ENCODE assay signal across 13 cellular contexts in the genomic region with DNA sequence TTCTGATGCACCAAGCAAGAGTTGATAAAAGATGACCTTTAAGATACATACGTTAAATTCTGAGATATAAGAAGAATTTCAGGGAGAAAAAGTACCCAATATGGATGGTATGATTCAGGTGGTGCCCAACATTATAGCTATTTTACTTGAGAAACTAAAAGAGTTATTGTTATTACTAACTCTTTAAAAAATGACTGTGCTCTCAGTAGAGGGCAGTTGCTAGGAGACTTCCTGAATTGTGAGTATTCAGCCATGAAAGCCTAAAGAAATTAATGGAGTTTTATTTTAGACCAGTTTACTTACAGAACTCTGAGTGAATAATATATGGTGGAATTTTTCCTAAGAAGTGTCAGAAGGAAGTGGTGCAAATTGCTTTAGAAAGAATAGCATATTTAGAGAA.
"Had no signal": no experiment of that assay in that cellular context is flagged by ENCODE, and none has a peak within 500 bp of the region (broad histone marks: within the 10 kb centered on the region; RNA-seq: fewer than 3 reads in every experiment).

No MANE protein-coding gene starts in this region.

- H3K27ac ChIP-seq: coronary artery, epithelial cell of prostate, gastroesophageal sphincter, VCaP had no signal

- H3K27me3 Mint-ChIP-seq: activated CD4-positive, alpha-beta memory T cell treated with anti-CD3 and anti-CD28 coated beads, Interleukin-2, amount 10 ng/mL, durations not matched to agents 7 days and 5 days; stimulated activated naive CD8-positive, alpha-beta T cell treated with anti-CD3 and anti-CD28 coated beads, Interleukin-15, Interleukin-2, amounts not matched to agents 100 ng/mL and 50 ng/mL, for 24 hours had no signal

- ATAC-seq: activated T-cell treated with anti-CD3 and anti-CD28 coated beads, Interleukin-2, amount 50 U/mL, for 72 hours; gastroesophageal sphincter had no signal

- H3K36me3 ChIP-seq: gastroesophageal sphincter had no signal

- H3K9me3 ChIP-seq: gastroesophageal sphincter had no signal

- H3K27me3 ChIP-seq: gastroesophageal sphincter had no signal

- H3K4me3 ChIP-seq: coronary artery, gastroesophageal sphincter had no signal

- H3K4me3 Mint-ChIP-seq: activated CD4-positive, alpha-beta memory T cell treated with anti-CD3 and anti-CD28 coated beads, Interleukin-2, amount 10 ng/mL, durations not matched to agents 7 days and 5 days; activated T-cell treated with anti-CD3 and anti-CD28 coated beads, Interleukin-2, amount 50 U/mL, for 72 hours; neural crest cell; stimulated activated naive CD8-positive, alpha-beta T cell treated with anti-CD3 and anti-CD28 coated beads, Interleukin-15, Interleukin-2, amounts not matched to agents 100 ng/mL and 50 ng/mL, for 24 hours had no signal

- H3K4me1 Mint-ChIP-seq: activated CD4-positive, alpha-beta memory T cell treated with anti-CD3 and anti-CD28 coated beads, Interleukin-2, amount 10 ng/mL, durations not matched to agents 7 days and 5 days had no signal

- DNase-seq: activated CD4-positive, alpha-beta memory T cell treated with anti-CD3 and anti-CD28 coated beads, Interleukin-2, amount 10 ng/mL, durations not matched to agents 7 days and 5 days; activated T-cell treated with anti-CD3 and anti-CD28 coated beads, Interleukin-2, amount 50 U/mL, for 72 hours; central memory CD4-positive, alpha-beta T cell; effector memory CD4-positive, alpha-beta T cell; retina; stimulated activated CD4-positive, alpha-beta T cell treated with anti-CD3 and anti-CD28 coated beads, Interleukin-15, amount 100 ng/mL, for 24 hours; stimulated activated CD4-positive, alpha-beta T cell treated with anti-CD3 and anti-CD28 coated beads, Interleukin-4, amount 100 ng/mL, for 24 hours had no signal

- H3K9me3 Mint-ChIP-seq: neural crest cell; stimulated activated naive CD8-positive, alpha-beta T cell treated with anti-CD3 and anti-CD28 coated beads, Interleukin-15, Interleukin-2, amounts not matched to agents 100 ng/mL and 50 ng/mL, for 24 hours had no signal

- H3K27ac Mint-ChIP-seq: activated CD4-positive, alpha-beta memory T cell treated with anti-CD3 and anti-CD28 coated beads, Interleukin-2, amount 10 ng/mL, durations not matched to agents 7 days and 5 days; activated T-cell treated with anti-CD3 and anti-CD28 coated beads, Interleukin-2, amount 50 U/mL, for 72 hours; stimulated activated naive CD8-positive, alpha-beta T cell treated with anti-CD3 and anti-CD28 coated beads, Interleukin-15, Interleukin-2, amounts not matched to agents 100 ng/mL and 50 ng/mL, for 24 hours had no signal
